ENCODE assay signal across 24 cellular contexts in genomic region chr15:34905047-34905446, GRCh38.
"Had no signal": no experiment of that assay in that cellular context is flagged by ENCODE, and none has a peak within 500 bp of the region (broad histone marks: within the 10 kb centered on the region; RNA-seq: fewer than 3 reads in every experiment).

No MANE protein-coding gene starts in this region.

- H3K27me3 Mint-ChIP-seq: naive B cell; naive thymus-derived CD8-positive, alpha-beta T cell had no signal

- DNase-seq: dermis blood vessel endothelial cell; dorsolateral prefrontal cortex; effector CD4-positive, alpha-beta T cell; effector memory CD4-positive, alpha-beta T cell; foreskin fibroblast; foreskin melanocyte; gastrocnemius medialis; glutamatergic neuron; head of caudate nucleus; heart right ventricle; hippocampal formation; left cardiac atrium; left lung; left ventricle myocardium superior; lower lobe of right lung; mesenchymal stem cell; mucosa of descending colon; naive B cell; naive thymus-derived CD8-positive, alpha-beta T cell had no signal

- H3K4me3 ChIP-seq: coronary artery, dorsolateral prefrontal cortex, esophagus muscularis mucosa, gastrocnemius medialis, heart right ventricle, left lung, lower lobe of right lung, mucosa of descending colon had no signal

- H3K27ac Mint-ChIP-seq: mesothelial cell of epicardium; naive B cell; naive thymus-derived CD8-positive, alpha-beta T cell had no signal

- H3K4me1 ChIP-seq: left lung, lower lobe of right lung had no signal

- H3K27ac ChIP-seq: coronary artery, dorsolateral prefrontal cortex, esophagus muscularis mucosa, gastrocnemius medialis, heart right ventricle, left lung, lower lobe of right lung had no signal

- FAIRE-seq: endothelial cell of umbilical vein, keratinocyte had no signal

- H3K27me3 ChIP-seq: dorsolateral prefrontal cortex, esophagus muscularis mucosa, gastrocnemius medialis, heart right ventricle, left lung had no signal

- H3K9me3 ChIP-seq: esophagus muscularis mucosa, gastrocnemius medialis, heart right ventricle, left lung, lower lobe of right lung, mucosa of descending colon had no signal

- ATAC-seq: gastrocnemius medialis; heart right ventricle; left cardiac atrium; left lung; left ventricle myocardium superior; lower lobe of right lung; mucosa of descending colon; naive thymus-derived CD8-positive, alpha-beta T cell had no signal

- H3K4me3 Mint-ChIP-seq: mesothelial cell of epicardium; naive B cell; naive thymus-derived CD8-positive, alpha-beta T cell had no signal

- H3K9me3 Mint-ChIP-seq: mesothelial cell of epicardium; naive B cell; naive thymus-derived CD8-positive, alpha-beta T cell had no signal
